37 cellular contexts compared by ENCODE assay signal in the genomic region with DNA sequence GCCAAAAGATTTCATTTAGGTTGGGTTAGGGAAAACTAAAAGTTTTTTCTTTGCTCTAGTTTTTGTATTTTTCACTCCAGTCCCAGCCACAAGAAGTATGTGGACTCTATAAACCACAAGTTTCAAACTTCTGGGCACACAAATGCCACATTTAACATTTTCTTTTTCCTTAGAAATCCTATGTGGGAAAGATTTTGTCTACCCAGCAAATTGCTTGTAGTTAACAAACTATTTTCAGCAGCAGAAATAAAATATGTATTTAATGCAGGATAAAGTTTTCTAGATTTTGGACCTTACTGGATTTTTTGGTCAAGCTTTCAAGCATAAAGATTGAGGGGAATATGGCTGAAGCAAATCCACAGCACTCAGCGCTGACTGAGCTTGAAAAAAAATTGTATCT. TPM values are rescaled to one million over a fixed set of nuclear protein-coding genes. Genes with fewer than 3 reads are reported as not detected.
"Had no signal": no experiment of that assay in that cellular context is flagged by ENCODE, and none has a peak within 500 bp of the region (broad histone marks: within the 10 kb centered on the region; RNA-seq: fewer than 3 reads in every experiment).

No MANE protein-coding gene starts in this region.

- H3K9me3 ChIP-seq: adrenal gland had no signal

- H3K4me1 ChIP-seq: adrenal gland had no signal

- H3K36me3 ChIP-seq: adrenal gland, cardiac muscle cell had no signal

- H3K27ac ChIP-seq: adrenal gland, cardiac muscle cell, VCaP had no signal

- H3K4me1 Mint-ChIP-seq: activated B cell treated with CpG ODN at 0.5 μM for 24 hours; activated CD4-positive, alpha-beta T cell treated with anti-CD3 and anti-CD28 coated beads, Interleukin-2, amount 10 ng/mL, durations not matched to agents 24 days and 14 days; activated naive CD8-positive, alpha-beta T cell treated with anti-CD3 and anti-CD28 coated beads for 36 hours; activated T-helper 17 cell treated with anti-CD3 and anti-CD28 coated beads, Interleukin-2, amount 50 U/mL, for 72 hours; central memory CD8-positive, alpha-beta T cell had no signal

- ATAC-seq: activated CD8-positive, alpha-beta T cell treated with anti-CD3 and anti-CD28 coated beads for 36 hours; activated naive CD4-positive, alpha-beta T cell treated with anti-CD3 and anti-CD28 coated beads, Interleukin-2, amount 50 U/mL, for 72 hours; activated T-cell treated with anti-CD3 and anti-CD28 coated beads, Interleukin-2, amount 50 U/mL, for 4 hours; activated T-cell treated with anti-CD3 and anti-CD28 coated beads, Interleukin-2, amount 50 U/mL, for 72 hours; activated T-helper 17 cell treated with anti-CD3 and anti-CD28 coated beads, Interleukin-2, amount 50 U/mL, for 72 hours had no signal

- H3K36me3 Mint-ChIP-seq: activated CD4-positive, alpha-beta memory T cell treated with anti-CD3 and anti-CD28 coated beads for 36 hours; activated naive CD4-positive, alpha-beta T cell treated with anti-CD3 and anti-CD28 coated beads, Interleukin-2, amount 50 U/mL, for 72 hours; activated naive CD8-positive, alpha-beta T cell treated with anti-CD3 and anti-CD28 coated beads for 36 hours; brain had no signal

- DNase-seq: activated B cell treated with CpG ODN at 0.5 μM for 24 hours; activated CD4-positive, alpha-beta memory T cell treated with anti-CD3 and anti-CD28 coated beads for 36 hours; activated CD4-positive, alpha-beta T cell treated with anti-CD3 and anti-CD28 coated beads for 4 hours; activated CD4-positive, alpha-beta T cell treated with anti-CD3 and anti-CD28 coated beads, Interleukin-2, amount 10 ng/mL, durations not matched to agents 24 days and 14 days; activated CD4-positive, alpha-beta T cell treated with anti-CD3 and anti-CD28 coated beads, Interleukin-2, amount 50 U/mL, for 1 hour; activated CD4-positive, alpha-beta T cell treated with anti-CD3 and anti-CD28 coated beads, Interleukin-2, amount 50 U/mL, for 4 hours; activated CD4-positive, CD25-positive, alpha-beta regulatory T cell treated with anti-CD3 and anti-CD28 coated beads, Interleukin-2, amount 50 U/mL, for 72 hours; activated CD8-positive, alpha-beta memory T cell treated with anti-CD3 and anti-CD28 coated beads, Interleukin-2, amount 50 U/mL, for 4 hours; activated CD8-positive, alpha-beta T cell treated with anti-CD3 and anti-CD28 coated beads for 36 hours; activated effector memory CD4-positive, alpha-beta T cell treated with anti-CD3 and anti-CD28 coated beads, Interleukin-2, amount 50 U/mL, for 16 hours; activated gamma-delta T cell treated with Interleukin-2 at 50 U/mL for 16 hours; activated naive CD4-positive, alpha-beta T cell; activated naive CD4-positive, alpha-beta T cell treated with anti-CD3 and anti-CD28 coated beads for 36 hours; activated naive CD4-positive, alpha-beta T cell treated with anti-CD3 and anti-CD28 coated beads, Interleukin-2, amount 50 U/mL, for 16 hours; activated naive CD8-positive, alpha-beta T cell treated with anti-CD3 and anti-CD28 coated beads for 36 hours; activated T-cell treated with anti-CD3 and anti-CD28 coated beads for 4 hours; activated T-cell treated with anti-CD3 and anti-CD28 coated beads, Interleukin-2, amount 50 U/mL, for 1 hour; activated T-cell treated with anti-CD3 and anti-CD28 coated beads, Interleukin-2, amount 50 U/mL, for 4 hours; activated T-cell treated with anti-CD3 and anti-CD28 coated beads, Interleukin-2, amount 50 U/mL, for 72 hours; adrenal gland; amniotic stem cell; aorta; caudate nucleus; cerebellar nuclear complex; T-helper 2 cell; T-helper 9 cell had no signal

- H3K27ac Mint-ChIP-seq: activated B cell treated with CpG ODN at 0.5 μM for 24 hours; activated CD4-positive, alpha-beta memory T cell treated with anti-CD3 and anti-CD28 coated beads for 36 hours; activated CD4-positive, alpha-beta T cell treated with anti-CD3 and anti-CD28 coated beads, Interleukin-2, amount 10 ng/mL, durations not matched to agents 24 days and 14 days; activated CD8-positive, alpha-beta T cell treated with anti-CD3 and anti-CD28 coated beads for 36 hours; activated naive CD4-positive, alpha-beta T cell treated with anti-CD3 and anti-CD28 coated beads for 36 hours; activated naive CD4-positive, alpha-beta T cell treated with anti-CD3 and anti-CD28 coated beads, Interleukin-2, amount 50 U/mL, for 72 hours; activated naive CD8-positive, alpha-beta T cell treated with anti-CD3 and anti-CD28 coated beads for 36 hours; activated T-cell treated with anti-CD3 and anti-CD28 coated beads, Interleukin-2, amount 50 U/mL, for 72 hours; activated T-helper 1 cell treated with anti-CD3 and anti-CD28 coated beads, Interleukin-12 subunit alpha, Interleukin-12 subunit beta, Interleukin-2, Interleukin-4 antibody, amounts not matched to agents 30 ng/mL and 10 ng/mL and 1 ng/mL, durations not matched to agents 14 hours and 24 hours and 36 hours; activated T-helper 17 cell treated with anti-CD3 and anti-CD28 coated beads, Interleukin-2, amount 50 U/mL, for 72 hours; brain; T-helper 1 cell treated with Interleukin-12 subunit alpha and Interleukin-12 subunit beta and Interleukin-4 antibody, amounts not matched to agents 30 μg/mL and 1 μg/mL, for 36 hours; T-helper 2 cell treated with Interferon-gamma antibody and Interleukin-4, amounts not matched to agents 5 μg/mL and 100 μg/mL, for 36 hours had no signal

- H3K9me3 Mint-ChIP-seq: activated B cell treated with CpG ODN at 0.5 μM for 24 hours; activated CD4-positive, alpha-beta memory T cell treated with anti-CD3 and anti-CD28 coated beads for 36 hours; activated CD4-positive, alpha-beta T cell treated with anti-CD3 and anti-CD28 coated beads, Interleukin-2, amount 10 ng/mL, durations not matched to agents 24 days and 14 days; activated CD8-positive, alpha-beta T cell treated with anti-CD3 and anti-CD28 coated beads for 36 hours; activated naive CD4-positive, alpha-beta T cell treated with anti-CD3 and anti-CD28 coated beads for 36 hours; activated naive CD4-positive, alpha-beta T cell treated with anti-CD3 and anti-CD28 coated beads, Interleukin-2, amount 50 U/mL, for 72 hours; activated naive CD8-positive, alpha-beta T cell treated with anti-CD3 and anti-CD28 coated beads for 36 hours; activated T-cell treated with anti-CD3 and anti-CD28 coated beads, Interleukin-2, amount 50 U/mL, for 4 hours; activated T-cell treated with anti-CD3 and anti-CD28 coated beads, Interleukin-2, amount 50 U/mL, for 72 hours; activated T-helper 1 cell treated with anti-CD3 and anti-CD28 coated beads, Interleukin-12 subunit alpha, Interleukin-12 subunit beta, Interleukin-2, Interleukin-4 antibody, amounts not matched to agents 30 ng/mL and 10 ng/mL and 1 ng/mL, durations not matched to agents 14 hours and 24 hours and 36 hours; activated T-helper 17 cell treated with anti-CD3 and anti-CD28 coated beads, Interleukin-2, amount 50 U/mL, for 72 hours; brain; central memory CD8-positive, alpha-beta T cell; T-helper 1 cell treated with Interleukin-12 subunit alpha and Interleukin-12 subunit beta and Interleukin-4 antibody, amounts not matched to agents 30 μg/mL and 1 μg/mL, for 36 hours; T-helper 2 cell treated with Interferon-gamma antibody and Interleukin-4, amounts not matched to agents 5 μg/mL and 100 μg/mL, for 36 hours had no signal

- H3K4me3 ChIP-seq: adrenal gland, cardiac muscle cell had no signal

- H3K4me3 Mint-ChIP-seq: activated B cell treated with CpG ODN at 0.5 μM for 24 hours; activated CD4-positive, alpha-beta memory T cell treated with anti-CD3 and anti-CD28 coated beads for 36 hours; activated CD4-positive, alpha-beta T cell treated with anti-CD3 and anti-CD28 coated beads, Interleukin-2, amount 10 ng/mL, durations not matched to agents 24 days and 14 days; activated CD8-positive, alpha-beta T cell treated with anti-CD3 and anti-CD28 coated beads for 36 hours; activated naive CD4-positive, alpha-beta T cell treated with anti-CD3 and anti-CD28 coated beads for 36 hours; activated naive CD8-positive, alpha-beta T cell treated with anti-CD3 and anti-CD28 coated beads for 36 hours; activated T-cell treated with anti-CD3 and anti-CD28 coated beads, Interleukin-2, amount 50 U/mL, for 4 hours; activated T-cell treated with anti-CD3 and anti-CD28 coated beads, Interleukin-2, amount 50 U/mL, for 72 hours; activated T-helper 1 cell treated with anti-CD3 and anti-CD28 coated beads, Interleukin-12 subunit alpha, Interleukin-12 subunit beta, Interleukin-2, Interleukin-4 antibody, amounts not matched to agents 30 ng/mL and 10 ng/mL and 1 ng/mL, durations not matched to agents 14 hours and 24 hours and 36 hours; activated T-helper 17 cell treated with anti-CD3 and anti-CD28 coated beads, Interleukin-2, amount 50 U/mL, for 72 hours; brain; central memory CD8-positive, alpha-beta T cell; T-helper 1 cell treated with Interleukin-12 subunit alpha and Interleukin-12 subunit beta and Interleukin-4 antibody, amounts not matched to agents 30 μg/mL and 1 μg/mL, for 36 hours; T-helper 2 cell treated with Interferon-gamma antibody and Interleukin-4, amounts not matched to agents 5 μg/mL and 100 μg/mL, for 36 hours had no signal

- H3K27me3 ChIP-seq: adrenal gland, cardiac muscle cell had no signal

RNA-seq across cellular contexts. Expression of a gene that starts 9.1 kb away (rescaled TPM):
- total RNA-seq: activated B cell treated with CpG ODN at 0.5 μM for 24 hours; activated CD4-positive, alpha-beta memory T cell treated with anti-CD3 and anti-CD28 coated beads for 36 hours; activated CD4-positive, alpha-beta T cell treated with anti-CD3 and anti-CD28 coated beads, Interleukin-2, amount 10 ng/mL, durations not matched to agents 24 days and 14 days; activated CD8-positive, alpha-beta memory T cell treated with anti-CD3 and anti-CD28 coated beads for 36 hours; activated CD8-positive, alpha-beta T cell treated with anti-CD3 and anti-CD28 coated beads for 36 hours; activated naive CD4-positive, alpha-beta T cell treated with anti-CD3 and anti-CD28 coated beads for 36 hours; activated naive CD4-positive, alpha-beta T cell treated with anti-CD3 and anti-CD28 coated beads, Interleukin-2, amount 50 U/mL, for 72 hours; activated T-cell treated with anti-CD3 and anti-CD28 coated beads, Interleukin-2, amount 50 U/mL, for 4 hours; activated T-helper 1 cell treated with anti-CD3 and anti-CD28 coated beads, Interleukin-12 subunit alpha, Interleukin-12 subunit beta, Interleukin-2, Interleukin-4 antibody, amounts not matched to agents 30 ng/mL and 10 ng/mL and 1 ng/mL, durations not matched to agents 14 hours and 24 hours and 36 hours; activated T-helper 17 cell treated with anti-CD3 and anti-CD28 coated beads, Interleukin-2, amount 50 U/mL, for 72 hours had no signal

RNA-seq across cellular contexts. Expression of a gene that starts 37.4 kb away (rescaled TPM):
- total RNA-seq: activated B cell treated with CpG ODN at 0.5 μM for 24 hours, chondrocyte had no signal
